ENCODE assay signal across 8 cellular contexts in the genomic region with DNA sequence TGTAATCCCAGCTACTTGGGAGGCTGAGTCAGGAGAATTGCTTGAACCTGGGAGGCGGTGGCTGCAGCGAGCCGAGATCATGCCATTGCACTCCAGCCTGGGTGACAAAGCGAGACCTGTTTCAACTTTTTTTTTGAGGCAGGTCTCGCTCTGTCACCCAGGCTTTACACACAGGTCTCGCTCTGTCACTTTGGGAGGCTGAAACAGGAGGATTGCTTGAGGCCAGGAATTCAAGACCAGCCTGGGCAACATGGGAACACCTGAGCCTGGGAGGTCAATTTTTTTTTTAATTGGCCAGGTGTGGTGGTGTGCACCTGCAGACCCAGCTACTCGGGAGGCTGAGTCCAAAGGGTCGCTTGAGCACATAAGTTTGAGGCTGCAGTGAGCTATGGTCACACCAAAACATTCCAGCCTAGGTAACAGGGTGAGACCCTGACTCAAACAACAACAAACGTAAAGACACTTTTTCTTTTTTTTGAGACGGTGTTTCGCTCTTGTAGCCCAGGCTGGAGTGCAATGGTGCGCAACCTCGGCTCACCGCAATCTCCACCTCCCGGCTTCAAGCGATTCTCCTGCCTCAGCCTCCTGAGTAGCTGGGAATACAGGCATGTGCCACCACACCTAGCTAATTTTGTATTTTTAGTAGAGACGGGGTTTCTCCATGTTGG. TPM values are rescaled to one million over a fixed set of nuclear protein-coding genes. Genes with fewer than 3 reads are reported as not detected.
DNase-seq lines count a peak whose midpoint lies in the region; ATAC-seq, FAIRE-seq and TF ChIP-seq lines count a peak whose summit lies in the region.
"Not testable (repeated sequence)": the region's sequence is repeated elsewhere in the genome, so short reads cannot be mapped to it uniquely, and the experiment has no call there.

No MANE protein-coding gene starts in this region.

- peaks cover 28% of the 10 kb centered on the region for H3K36me3 ChIP-seq in OCI-LY3 (replicated peaks; ENCODE audit: low read depth, low read length)
- H3K36me3 ChIP-seq in GM12878 (ENCODE audit: control insufficient read depth in 2 of 2, insufficient read depth in 2 of 2, low read length in 1 of 2) = peaks cover 0 to 18% of the 10 kb centered on the region in 2 experiments; a peak in 2 of 4 replicates

- not testable (repeated sequence) for H3K27me3 Mint-ChIP-seq in activated CD4-positive, alpha-beta T cell treated with anti-CD3 and anti-CD28 coated beads, Interleukin-2, amount 10 ng/mL, durations not matched to agents 7 days and 5 days; mesothelial cell of epicardium (ENCODE audit: low read depth); stimulated activated memory B cell treated with anti-CD40 and anti-IgM and Interleukin-4, amounts not matched to agents 10 μg/mL and 1 μg/mL and 100 μg/mL, for 72 hours

- peaks cover 64% of the 10 kb centered on the region for H3K79me2 ChIP-seq in OCI-LY3 (ENCODE audit: low read length)
- peaks cover 38% of the 10 kb centered on the region for H3K79me2 ChIP-seq in GM12878 (ENCODE audit: control insufficient read depth, insufficient read depth, low read length)

- H3K9me3 ChIP-seq in OCI-LY3 (ENCODE audit: insufficient read depth, low read length); GM12878 (replicated peaks; ENCODE audit: control insufficient read depth, insufficient read depth, low read length): not testable (repeated sequence)

- H3K36me3 Mint-ChIP-seq in activated CD4-positive, alpha-beta T cell treated with anti-CD3 and anti-CD28 coated beads, Interleukin-2, amount 10 ng/mL, durations not matched to agents 7 days and 5 days (ENCODE audit: low read depth) = peaks cover 33% of the 10 kb centered on the region
- H3K36me3 Mint-ChIP-seq in mesothelial cell of epicardium = peaks cover 10% of the 10 kb centered on the region
- peaks cover 13% of the 10 kb centered on the region for H3K36me3 Mint-ChIP-seq in stimulated activated memory B cell treated with anti-CD40 and anti-IgM and Interleukin-4, amounts not matched to agents 10 μg/mL and 1 μg/mL and 100 μg/mL, for 72 hours

- not testable (repeated sequence) for TF ChIP-seq POLR2A in GM12878 (IDR thresholded peaks at IDR 0.05; ENCODE audit: low read depth, low read length)

- peak overlapping the region; percentile 95 for H3K9ac ChIP-seq in OCI-LY3 (ENCODE audit: low read length)
- peak overlapping the region; percentile 92; the same call in 1 of the 2 replicates for H3K9ac ChIP-seq in GM12878 (ENCODE audit: control insufficient read depth, insufficient read depth, low read length)

- peaks cover 53% of the 10 kb centered on the region for H3K4me1 Mint-ChIP-seq in activated CD4-positive, alpha-beta T cell treated with anti-CD3 and anti-CD28 coated beads, Interleukin-2, amount 10 ng/mL, durations not matched to agents 7 days and 5 days
- H3K4me1 Mint-ChIP-seq in mesothelial cell of epicardium = not testable (repeated sequence)
- peaks cover 21% of the 10 kb centered on the region for H3K4me1 Mint-ChIP-seq in stimulated activated memory B cell treated with anti-CD40 and anti-IgM and Interleukin-4, amounts not matched to agents 10 μg/mL and 1 μg/mL and 100 μg/mL, for 72 hours

- TF ChIP-seq RAD21 in GM12878 (IDR thresholded peaks at IDR 0.05; ENCODE audit: insufficient read depth, low read depth, low read length) = not testable (repeated sequence)

- not testable (repeated sequence) for BruUV-seq in GM12878 (replicated peaks; lab: Mats Ljungman, UMichigan)

- CTCF ChIA-PET in activated CD4-positive, alpha-beta T cell treated with anti-CD3 and anti-CD28 coated beads, Interleukin-2, amount 10 ng/mL, durations not matched to agents 7 days and 5 days (lab: Charles Lee) = interaction anchor here (0.9 to 2.9 kb wide), 6 partner anchors 12 to 77 kb away, joined by 3 to 12 read pairs (median 3); a partner anchor contains a TSS
- CTCF ChIA-PET in GM12878 (lab: Yijun Ruan, JAX) = interaction anchor here (2.2 to 2.4 kb wide), 2 partner anchors 11 to 20 kb away, joined by 9 to 10 read pairs; a partner anchor contains a TSS

- H3K27ac ChIP-seq in C4-2B (peak overlapping the region; percentile 97), OCI-LY3 (ENCODE audit: low read length) (peak overlapping the region; percentile 86)
- not testable (repeated sequence) for H3K27ac ChIP-seq in GM12878 (ENCODE audit: control insufficient read depth, insufficient read depth)

- H3K4me3 Mint-ChIP-seq in activated CD4-positive, alpha-beta T cell treated with anti-CD3 and anti-CD28 coated beads, Interleukin-2, amount 10 ng/mL, durations not matched to agents 7 days and 5 days = peak overlapping the region; percentile 100
- peak overlapping the region; percentile 99 for H3K4me3 Mint-ChIP-seq in mesothelial cell of epicardium
- peak overlapping the region; percentile 95 for H3K4me3 Mint-ChIP-seq in stimulated activated memory B cell treated with anti-CD40 and anti-IgM and Interleukin-4, amounts not matched to agents 10 μg/mL and 1 μg/mL and 100 μg/mL, for 72 hours

- intact Hi-C loops in GM12878 (cut with micrococcal nuclease; ENCODE audit: unreplicated experiment) = loop anchor here (5.0 kb wide), 1 partner anchor 235 kb away; a partner anchor contains a TSS

- H3K4me3 ChIP-seq in HFF-Myc (replicated peaks; ENCODE audit: low read depth, low read length) (peak overlapping the region; percentile 74), OCI-LY3 (ENCODE audit: low read length) (peak overlapping the region; percentile 93), GM12878 (peak overlapping the region; percentile 100; the same call in 1 of the 2 replicates), fibroblast of pulmonary artery (replicated peaks; ENCODE audit: low read depth, low read length) (peak overlapping the region; percentile 85)

- POLR2A ChIA-PET in activated CD4-positive, alpha-beta T cell treated with anti-CD3 and anti-CD28 coated beads, Interleukin-2, amount 10 ng/mL, durations not matched to agents 7 days and 5 days (lab: Charles Lee) = not testable (repeated sequence)
- POLR2A ChIA-PET in GM12878 (lab: Charles Lee) = interaction anchor here (0.6 to 4.3 kb wide), 5 partner anchors 11 to 868 kb away, joined by 4 to 28 read pairs (median 5); a partner anchor contains a TSS

- 37% methylated on average over 17 of the region's 17 CpGs for WGBS in GM12878 (ENCODE audit: insufficient coverage, insufficient replicate concordance, low lambda C conversion rate, missing lambda C conversion rate)

- DNase-seq in HFF-Myc (ENCODE audit: extremely low read depth, low read depth); activated CD4-positive, alpha-beta T cell treated with anti-CD3 and anti-CD28 coated beads, Interleukin-2, amount 10 ng/mL, durations not matched to agents 7 days and 5 days; GM12878 (ENCODE audit: low read depth, low spot score); fibroblast of pulmonary artery (ENCODE audit: low read depth); mesothelial cell of epicardium (ENCODE audit: low spot score in 2 of 2, unreplicated experiment in 2 of 2): not testable (repeated sequence)

- in situ Hi-C loops in GM12878 (cut with MboI) = not testable (repeated sequence)

- H3K4me1 ChIP-seq in OCI-LY3 (ENCODE audit: low read length); GM12878 (ENCODE audit: control insufficient read depth, insufficient read depth, low read length): not testable (repeated sequence)

- H3K4me2 ChIP-seq in OCI-LY3 (ENCODE audit: low read length) = peak overlapping the region; percentile 77
- H3K4me2 ChIP-seq in GM12878 (ENCODE audit: control insufficient read depth, insufficient read depth) = peak overlapping the region; percentile 74; the same call in 1 of the 2 replicates

- RAD21 ChIA-PET in GM12878 (lab: Charles Lee; ENCODE audit: unreplicated experiment) = interaction anchor here (0.9 kb wide), 1 partner anchor 59 kb away, joined by 3 read pairs; a partner anchor contains a TSS

- peak overlapping the region; percentile 100 for H3K27ac Mint-ChIP-seq in activated CD4-positive, alpha-beta T cell treated with anti-CD3 and anti-CD28 coated beads, Interleukin-2, amount 10 ng/mL, durations not matched to agents 7 days and 5 days
- peak overlapping the region; percentile 83 for H3K27ac Mint-ChIP-seq in mesothelial cell of epicardium
- peak overlapping the region; percentile 94 for H3K27ac Mint-ChIP-seq in stimulated activated memory B cell treated with anti-CD40 and anti-IgM and Interleukin-4, amounts not matched to agents 10 μg/mL and 1 μg/mL and 100 μg/mL, for 72 hours

- FAIRE-seq in GM12878 (lab: Jason Lieb, UNC) = not testable (repeated sequence)

- not testable (repeated sequence) for H2AFZ ChIP-seq in OCI-LY3 (ENCODE audit: low read depth, low read length); GM12878 (ENCODE audit: control insufficient read depth, low read depth, low read length)

- not testable (repeated sequence) for TF ChIP-seq CTCF in C4-2B (conservative IDR thresholded peaks at IDR 0.05); HFF-Myc (IDR thresholded peaks at IDR 0.05; ENCODE audit: low read depth, low read length, missing control alignments); OCI-LY3 (IDR thresholded peaks at IDR 0.05; ENCODE audit: low read depth, low read length); GM12878 (IDR thresholded peaks at IDR 0.05 in 2 of 3, conservative IDR thresholded peaks at IDR 0.05 in 1 of 3; ENCODE audit: control insufficient read depth in 2 of 3, extremely low read depth in 1 of 3, insufficient read depth in 1 of 3, low read depth in 3 of 3, low read length in 3 of 3); fibroblast of pulmonary artery (IDR thresholded peaks at IDR 0.05; ENCODE audit: low read length, missing control alignments); mesothelial cell of epicardium (IDR thresholded peaks at IDR 0.05; ENCODE audit: unreplicated experiment)

- not testable (repeated sequence) for TF ChIP-seq EP300 in GM12878 (IDR thresholded peaks at IDR 0.05; ENCODE audit: borderline replicate concordance in 1 of 2, control insufficient read depth in 1 of 2, low read depth in 2 of 2, low read length in 2 of 2)

- not testable (repeated sequence) for ATAC-seq in GM12878; stimulated activated memory B cell treated with anti-CD40 and anti-IgM and Interleukin-4, amounts not matched to agents 10 μg/mL and 1 μg/mL and 100 μg/mL, for 72 hours

- SMC1A ChIA-PET in GM12878 (lab: Charles Lee; ENCODE audit: uncharacterized antibody, unreplicated experiment) = interaction anchor here (2.4 kb wide), 1 partner anchor 11 kb away, joined by 17 read pairs; a partner anchor contains a TSS

- H3K9me3 Mint-ChIP-seq in activated CD4-positive, alpha-beta T cell treated with anti-CD3 and anti-CD28 coated beads, Interleukin-2, amount 10 ng/mL, durations not matched to agents 7 days and 5 days; mesothelial cell of epicardium; stimulated activated memory B cell treated with anti-CD40 and anti-IgM and Interleukin-4, amounts not matched to agents 10 μg/mL and 1 μg/mL and 100 μg/mL, for 72 hours: not testable (repeated sequence)

- H3K27me3 ChIP-seq in OCI-LY3 (ENCODE audit: low read depth, low read length); GM12878 (replicated peaks in 1 of 2; ENCODE audit: control insufficient read depth in 2 of 2, insufficient read depth in 2 of 2, low read length in 1 of 2): not testable (repeated sequence)

- H4K20me1 ChIP-seq in OCI-LY3 (ENCODE audit: insufficient read depth, low read length) = peaks cover 34% of the 10 kb centered on the region
- H4K20me1 ChIP-seq in GM12878 (ENCODE audit: control insufficient read depth, insufficient read depth) = not testable (repeated sequence)

RNA-seq across cellular contexts. Expression of a gene that starts 1.9 kb away (rescaled TPM):
- 10 to 100 TPM; 97.4 to 99.8 TPM for total RNA-seq in activated CD4-positive, alpha-beta T cell treated with anti-CD3 and anti-CD28 coated beads, Interleukin-2, amount 10 ng/mL, durations not matched to agents 7 days and 5 days
- total RNA-seq in GM12878 (2013; cell fraction: nucleolus; rRNA removed) = 39.5 and 42.6 TPM in 2 replicates
- total RNA-seq in GM12878 (2014; rRNA removed) = 96.0 and 96.5 TPM in 2 replicates
- total RNA-seq in GM12878 (2014; rRNA removed; fragmentation: Illumina TruSeq; extraction: Trizol) = 62.7 and 64.0 TPM in 2 replicates
- total RNA-seq in GM12878 (2021) = 101 and 107 TPM in 2 replicates
- polyA plus RNA-seq in GM12878 (2011; ENCODE audit: low read depth) = 73.0 TPM
- 79.0 and 97.9 TPM in 2 replicates for polyA plus RNA-seq in GM12878 (2011; rRNA removed)
- 90.2 and 102 TPM in 2 replicates for polyA plus RNA-seq in GM12878 (2011; cell fraction: cytosol; rRNA removed)
- polyA plus RNA-seq in GM12878 (2011; cell fraction: nucleus; rRNA removed) = 93.7 and 96.5 TPM in 2 replicates
- 105 and 112 TPM in 2 replicates for polyA plus RNA-seq in GM12878 (2012)
- polyA plus RNA-seq in GM12878 (2014; fragmentation: Illumina TruSeq; extraction: Trizol) = 86.4 and 98.5 TPM in 2 replicates
- 10 to 100 TPM; 21.5 to 47.7 TPM for polyA plus RNA-seq in GM12878 (2014; fragmentation: Nextera tagmentation; extraction: Ambion mirVana)
- polyA plus RNA-seq in GM12878 (2014; rRNA removed) = 78.8 and 82.9 TPM in 2 replicates
- 100 to 1,000 TPM; 139 to 143 TPM for polyA plus RNA-seq in GM12878 (2016; fragmentation: Nextera tagmentation; extraction: Ambion mirVana)
- polyA minus RNA-seq in GM12878 (2011; rRNA and poly(A)+ RNA removed) = 108 and 136 TPM in 2 replicates
- 34.9 and 48.2 TPM in 2 replicates for polyA minus RNA-seq in GM12878 (2011; cell fraction: cytosol; rRNA and poly(A)+ RNA removed)
- 25.9 and 42.8 TPM in 2 replicates for polyA minus RNA-seq in GM12878 (2011; cell fraction: nucleus; rRNA and poly(A)+ RNA removed)
- 81.5 to 90.2 TPM (median 81.8 TPM) in 3 replicates for total RNA-seq in mesothelial cell of epicardium

RNA-seq across cellular contexts. Expression of a gene that starts 11.5 kb away (rescaled TPM):
- 10 to 100 TPM; 29.0 to 29.9 TPM for total RNA-seq in activated CD4-positive, alpha-beta T cell treated with anti-CD3 and anti-CD28 coated beads, Interleukin-2, amount 10 ng/mL, durations not matched to agents 7 days and 5 days
- total RNA-seq in GM12878 (2013; cell fraction: nucleolus; rRNA removed) = 31.3 and 36.2 TPM in 2 replicates
- total RNA-seq in GM12878 (2014; rRNA removed) (42.0 and 44.6 TPM in 2 replicates), GM12878 (2014; rRNA removed; fragmentation: Illumina TruSeq; extraction: Trizol) (34.2 and 37.7 TPM in 2 replicates), GM12878 (2021) (38.5 and 40.4 TPM in 2 replicates), mesothelial cell of epicardium (29.7 to 31.2 TPM (median 30.9 TPM) in 3 replicates)
- polyA plus RNA-seq in GM12878 (2011; ENCODE audit: low read depth) = 32.2 TPM
- polyA plus RNA-seq in GM12878 (2011; rRNA removed) (23.4 and 45.1 TPM in 2 replicates), GM12878 (2014; fragmentation: Illumina TruSeq; extraction: Trizol) (69.1 and 81.8 TPM in 2 replicates), GM12878 (2014; fragmentation: Nextera tagmentation; extraction: Ambion mirVana) (10 to 100 TPM; 14.1 to 17.6 TPM), GM12878 (2014; rRNA removed) (33.2 and 38.7 TPM in 2 replicates), GM12878 (2016; fragmentation: Nextera tagmentation; extraction: Ambion mirVana) (10 to 100 TPM; 54.8 to 55.2 TPM)
- 42.3 and 53.9 TPM in 2 replicates for polyA plus RNA-seq in GM12878 (2011; cell fraction: cytosol; rRNA removed)
- polyA plus RNA-seq in GM12878 (2011; cell fraction: nucleus; rRNA removed) = 38.8 and 53.3 TPM in 2 replicates
- 33.9 and 36.8 TPM in 2 replicates for polyA plus RNA-seq in GM12878 (2012)
- 16.1 and 18.2 TPM in 2 replicates for polyA minus RNA-seq in GM12878 (2011; rRNA and poly(A)+ RNA removed)
- 6.4 and 9.3 TPM in 2 replicates for polyA minus RNA-seq in GM12878 (2011; cell fraction: cytosol; rRNA and poly(A)+ RNA removed)
- 5.4 and 7.6 TPM in 2 replicates for polyA minus RNA-seq in GM12878 (2011; cell fraction: nucleus; rRNA and poly(A)+ RNA removed)

RNA-seq across cellular contexts. Expression of a gene that starts 35.7 kb away (rescaled TPM):
- total RNA-seq in activated CD4-positive, alpha-beta T cell treated with anti-CD3 and anti-CD28 coated beads, Interleukin-2, amount 10 ng/mL, durations not matched to agents 7 days and 5 days = 10 to 100 TPM; 26.3 to 27.4 TPM
- 17.7 and 19.6 TPM in 2 replicates for total RNA-seq in GM12878 (2013; cell fraction: nucleolus; rRNA removed)
- 27.5 and 28.3 TPM in 2 replicates for total RNA-seq in GM12878 (2014; rRNA removed)
- total RNA-seq in GM12878 (2014; rRNA removed; fragmentation: Illumina TruSeq; extraction: Trizol) = 14.7 and 15.4 TPM in 2 replicates
- 23.6 and 24.8 TPM in 2 replicates for total RNA-seq in GM12878 (2021)
- polyA plus RNA-seq in GM12878 (2011; ENCODE audit: low read depth) = 5.2 TPM
- 9.6 and 11.1 TPM in 2 replicates for polyA plus RNA-seq in GM12878 (2011; rRNA removed)
- 8.6 and 9.2 TPM in 2 replicates for polyA plus RNA-seq in GM12878 (2011; cell fraction: cytosol; rRNA removed)
- 3.9 and 6.5 TPM in 2 replicates for polyA plus RNA-seq in GM12878 (2011; cell fraction: nucleus; rRNA removed)
- 6.1 and 9.2 TPM in 2 replicates for polyA plus RNA-seq in GM12878 (2012)
- polyA plus RNA-seq in GM12878 (2014; fragmentation: Illumina TruSeq; extraction: Trizol) = 10.6 and 11.8 TPM in 2 replicates
- 1 to 10 TPM; 8.2 to 9.0 TPM for polyA plus RNA-seq in GM12878 (2014; fragmentation: Nextera tagmentation; extraction: Ambion mirVana)
- polyA plus RNA-seq in GM12878 (2014; rRNA removed) = 17.3 and 19.1 TPM in 2 replicates
- polyA plus RNA-seq in GM12878 (2016; fragmentation: Nextera tagmentation; extraction: Ambion mirVana) = 10 to 100 TPM; 13.5 to 17.6 TPM
- 4.2 and 5.3 TPM in 2 replicates for polyA minus RNA-seq in GM12878 (2011; rRNA and poly(A)+ RNA removed)
- polyA minus RNA-seq in GM12878 (2011; cell fraction: cytosol; rRNA and poly(A)+ RNA removed) = 6.5 and 7.2 TPM in 2 replicates
- polyA minus RNA-seq in GM12878 (2011; cell fraction: nucleus; rRNA and poly(A)+ RNA removed) = 4.2 and 9.6 TPM in 2 replicates
- 27.9 to 28.5 TPM (median 28.4 TPM) in 3 replicates for total RNA-seq in mesothelial cell of epicardium

RNA-seq across cellular contexts. Expression of a gene that starts 59.3 kb away (rescaled TPM):
- total RNA-seq in activated CD4-positive, alpha-beta T cell treated with anti-CD3 and anti-CD28 coated beads, Interleukin-2, amount 10 ng/mL, durations not matched to agents 7 days and 5 days = 10 to 100 TPM; 36.6 to 36.9 TPM
- total RNA-seq in GM12878 (2013; cell fraction: nucleolus; rRNA removed) = 77.6 and 80.3 TPM in 2 replicates
- 41.9 and 42.0 TPM in 2 replicates for total RNA-seq in GM12878 (2014; rRNA removed)
- total RNA-seq in GM12878 (2014; rRNA removed; fragmentation: Illumina TruSeq; extraction: Trizol) = 38.6 and 42.5 TPM in 2 replicates
- 32.1 and 33.9 TPM in 2 replicates for total RNA-seq in GM12878 (2021)
- 17.5 TPM for polyA plus RNA-seq in GM12878 (2011; ENCODE audit: low read depth)
- polyA plus RNA-seq in GM12878 (2011; rRNA removed) = 31.8 and 38.0 TPM in 2 replicates
- 36.8 and 41.9 TPM in 2 replicates for polyA plus RNA-seq in GM12878 (2011; cell fraction: cytosol; rRNA removed)
- polyA plus RNA-seq in GM12878 (2011; cell fraction: nucleus; rRNA removed) = 21.1 and 30.9 TPM in 2 replicates
- polyA plus RNA-seq in GM12878 (2012) = 19.7 and 21.0 TPM in 2 replicates
- 40.3 and 50.6 TPM in 2 replicates for polyA plus RNA-seq in GM12878 (2014; fragmentation: Illumina TruSeq; extraction: Trizol)
- polyA plus RNA-seq in GM12878 (2014; fragmentation: Nextera tagmentation; extraction: Ambion mirVana) = 10 to 100 TPM; 19.5 to 20.7 TPM
- 44.1 and 46.3 TPM in 2 replicates for polyA plus RNA-seq in GM12878 (2014; rRNA removed)
- 10 to 100 TPM; 51.9 to 56.9 TPM for polyA plus RNA-seq in GM12878 (2016; fragmentation: Nextera tagmentation; extraction: Ambion mirVana)
- 43.8 and 49.0 TPM in 2 replicates for polyA minus RNA-seq in GM12878 (2011; rRNA and poly(A)+ RNA removed)
- polyA minus RNA-seq in GM12878 (2011; cell fraction: cytosol; rRNA and poly(A)+ RNA removed) = 13.7 and 14.6 TPM in 2 replicates
- 17.8 and 27.5 TPM in 2 replicates for polyA minus RNA-seq in GM12878 (2011; cell fraction: nucleus; rRNA and poly(A)+ RNA removed)
- 50.5 to 54.9 TPM (median 51.5 TPM) in 3 replicates for total RNA-seq in mesothelial cell of epicardium
